Comparison of ENCODE assay signal across 24 cellular contexts in the genomic region with DNA sequence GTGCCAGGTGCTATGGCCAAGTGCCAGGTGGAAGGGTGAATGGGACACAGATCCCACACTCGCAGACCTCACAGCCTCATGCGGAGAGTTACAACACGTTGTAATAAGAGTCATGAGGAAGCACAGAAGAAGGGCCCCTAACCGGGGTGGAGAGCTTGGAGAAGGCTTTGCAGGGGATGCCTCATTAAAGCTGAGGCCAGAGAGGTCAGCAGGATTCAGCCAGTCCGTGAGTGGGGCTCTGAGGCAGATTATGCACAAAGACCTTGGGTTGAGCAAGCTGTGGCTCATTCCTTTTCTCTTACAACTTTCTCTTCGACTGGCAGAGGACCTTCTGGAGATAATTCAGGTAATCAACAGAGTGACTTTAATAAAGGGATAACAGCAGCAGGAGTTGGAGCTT.
DNase-seq lines count a peak whose midpoint lies in the region; ATAC-seq and TF ChIP-seq lines count a peak whose summit lies in the region.
"Had no signal": no experiment of that assay in that cellular context is flagged by ENCODE, and none has a peak within 500 bp of the region (broad histone marks: within the 10 kb centered on the region; RNA-seq: fewer than 3 reads in every experiment).

No MANE protein-coding gene starts in this region.

- H3K27ac Mint-ChIP-seq in CD4-positive, alpha-beta T cell, result peak overlapping the region; percentile 86
- peak overlapping the region; percentile 63 to 95 (median 91) for H3K27ac Mint-ChIP-seq in naive thymus-derived CD8-positive, alpha-beta T cell
- no peak overlapping the region for H3K27ac Mint-ChIP-seq in endodermal cell
- H3K27ac Mint-ChIP-seq: GM23338 had no signal

- CTCF ChIA-PET in CD4-positive, alpha-beta T cell (lab: Charles Lee), result no interaction called here

- H3K36me3 ChIP-seq in ovary (no peaks in the 10 kb centered on the region), endodermal cell (ENCODE audit: control insufficient read depth, insufficient read depth, low read length) (no peaks in the 10 kb centered on the region), upper lobe of left lung (no peaks in the 10 kb centered on the region)
- H3K36me3 ChIP-seq: BLaER1, HAP-1 had no signal

- no peaks in the 10 kb centered on the region for H3K9me3 ChIP-seq in CD4-positive, alpha-beta T cell (ENCODE audit: control insufficient read depth, low read length)
- H3K9me3 ChIP-seq in ovary, result no peaks in the 10 kb centered on the region
- peaks cover 8% of the 10 kb centered on the region for H3K9me3 ChIP-seq in endodermal cell (ENCODE audit: control insufficient read depth, low read length)
- H3K9me3 ChIP-seq in upper lobe of left lung, result no peaks in the 10 kb centered on the region
- H3K9me3 ChIP-seq: BLaER1, SK-N-SH had no signal

- H3K9ac ChIP-seq in endodermal cell (ENCODE audit: extremely low read depth, low read length, poor library complexity, severe bottlenecking), result no peak overlapping the region
- H3K9ac ChIP-seq: BLaER1, SK-N-SH had no signal

- H3K4me1 Mint-ChIP-seq in CD4-positive, alpha-beta T cell (ENCODE audit: low read depth), result peaks cover 87% of the 10 kb centered on the region
- peaks cover 51 to 93% (median 89%) of the 10 kb centered on the region in 4 donors for H3K4me1 Mint-ChIP-seq in naive thymus-derived CD8-positive, alpha-beta T cell
- no peaks in the 10 kb centered on the region for H3K4me1 Mint-ChIP-seq in endodermal cell
- H3K4me1 Mint-ChIP-seq: GM23338 had no signal

- no peaks in the 10 kb centered on the region for H3K27me3 Mint-ChIP-seq in CD4-positive, alpha-beta T cell
- H3K27me3 Mint-ChIP-seq in naive thymus-derived CD8-positive, alpha-beta T cell, result no peaks in the 10 kb centered on the region
- peaks cover 3% of the 10 kb centered on the region for H3K27me3 Mint-ChIP-seq in endodermal cell (ENCODE audit: insufficient read depth)
- H3K27me3 Mint-ChIP-seq: CD8-positive, alpha-beta memory T cell had no signal

- WGBS in ovary, 3 donors, result 49 to 51% (median 49%) methylated on average over 6 of the region's 6 CpGs
- 76 to 90% methylated on average over 2 to 6 of the region's 6 CpGs for WGBS in endodermal cell (ENCODE audit: insufficient coverage in 1 of 2, insufficient read length in 1 of 2), 2 experiments
- WGBS in upper lobe of left lung, 2 donors, result 68 to 79% methylated on average over 5 of the region's 6 CpGs

- no peak for TF ChIP-seq POLR2A in ovary (IDR thresholded peaks at IDR 0.05)
- TF ChIP-seq POLR2A in upper lobe of left lung (IDR thresholded peaks at IDR 0.05), result no peak

- no peak for TF ChIP-seq CTCF in CD4-positive, alpha-beta T cell (IDR thresholded peaks at IDR 0.05)
- no peak for TF ChIP-seq CTCF in choroid plexus epithelial cell (conservative IDR thresholded peaks at IDR 0.05; ENCODE audit: low read depth, low read length)
- TF ChIP-seq CTCF in ovary (IDR thresholded peaks at IDR 0.05), result no peak
- TF ChIP-seq CTCF in endodermal cell (conservative IDR thresholded peaks at IDR 0.05), result no peak
- TF ChIP-seq CTCF in upper lobe of left lung (IDR thresholded peaks at IDR 0.05), result no peak

- intact Hi-C loops in CD4-positive, alpha-beta T cell (cut with DNase I, micrococcal nuclease), result loop anchor here (5.0 kb wide), 3 partner anchors 39 to 66 kb away; a partner anchor contains a TSS
- intact Hi-C loops in ovary (cut with DNase I), result no loop called here

- DNase-seq in DMS 273 (lab: John Stamatoyannopoulos, UW; ENCODE audit: unreplicated experiment) (peak; percentile 17), DMS 273 treated with DMSO at 0.1 percent for 48 hours (lab: John Stamatoyannopoulos, UW) (no peak), choroid plexus epithelial cell (ENCODE audit: low read depth) (peak; percentile 31), ovary (no peak), endodermal cell (no peak), upper lobe of left lung (no peak)
- no peak for DNase-seq in CD4-positive, alpha-beta T cell
- DNase-seq in naive thymus-derived CD8-positive, alpha-beta T cell, result no peak
- DNase-seq: ACHN; Calu3; CD8-positive, alpha-beta memory T cell; Kasumi-1; NCI-H1694 treated with DMSO at 0.1 percent for 48 hours; NCI-H2081 treated with DMSO at 0.1 percent for 48 hours; NCI-H446 treated with DMSO at 0.1 percent for 48 hours; NCI-H748 treated with DMSO at 0.1 percent for 48 hours; SIG-M5; SK-N-SH had no signal

- no peaks in the 10 kb centered on the region for H3K9me3 Mint-ChIP-seq in CD4-positive, alpha-beta T cell
- peaks cover 0 to 2% (median 0%) of the 10 kb centered on the region in 9 donors for H3K9me3 Mint-ChIP-seq in naive thymus-derived CD8-positive, alpha-beta T cell
- H3K9me3 Mint-ChIP-seq in endodermal cell, result peaks cover 20% of the 10 kb centered on the region

- POLR2A ChIA-PET in CD4-positive, alpha-beta T cell (lab: Charles Lee), result interaction anchor here (0.8 to 2.0 kb wide), 3 partner anchors 26 to 125 kb away, joined by 3 to 6 read pairs (median 4); no protein-coding TSS in a partner anchor
- POLR2A ChIA-PET in naive thymus-derived CD8-positive, alpha-beta T cell (lab: Charles Lee), result interaction anchor here (1.3 to 3.6 kb wide), 3 partner anchors 9 to 58 kb away, joined by 3 to 30 read pairs (median 3); no protein-coding TSS in a partner anchor

- TF ChIP-seq EP300 in ovary (IDR thresholded peaks at IDR 0.05), result no peak
- no peak for TF ChIP-seq EP300 in upper lobe of left lung (IDR thresholded peaks at IDR 0.05)

- no peak overlapping the region for H3K27ac ChIP-seq in CD4-positive, alpha-beta T cell (ENCODE audit: low read depth, low read length)
- no peak overlapping the region for H3K27ac ChIP-seq in ovary
- H3K27ac ChIP-seq in endodermal cell (ENCODE audit: low read depth, low read length), result no peak overlapping the region
- no peak overlapping the region for H3K27ac ChIP-seq in upper lobe of left lung
- H3K27ac ChIP-seq: 22Rv1, BLaER1 had no signal

- H3K36me3 Mint-ChIP-seq in CD4-positive, alpha-beta T cell (ENCODE audit: low read depth), result no peaks in the 10 kb centered on the region
- H3K36me3 Mint-ChIP-seq in naive thymus-derived CD8-positive, alpha-beta T cell, result no peaks in the 10 kb centered on the region
- H3K36me3 Mint-ChIP-seq in endodermal cell (ENCODE audit: low read depth), result no peaks in the 10 kb centered on the region
- H3K36me3 Mint-ChIP-seq: CD8-positive, alpha-beta memory T cell had no signal

- ATAC-seq in CD4-positive, alpha-beta T cell (ENCODE audit: poor library complexity), result no peak
- no peak for ATAC-seq in naive thymus-derived CD8-positive, alpha-beta T cell
- no peak for ATAC-seq in upper lobe of left lung (ENCODE audit: low FRiP score in 2 of 2)
- ATAC-seq: GM12878, GM23338, Panc1 had no signal

- H3K4me3 ChIP-seq in choroid plexus epithelial cell (ENCODE audit: low read depth, low read length) (no peak overlapping the region), ovary (no peak overlapping the region), endodermal cell (ENCODE audit: low read length) (no peak overlapping the region), upper lobe of left lung (no peak overlapping the region)
- H3K4me3 ChIP-seq: BLaER1, GM12878, GM23338, HAP-1 had no signal

- H3K4me1 ChIP-seq in ovary (ENCODE audit: insufficient read depth) (no peaks in the 10 kb centered on the region), endodermal cell (ENCODE audit: control insufficient read depth, insufficient read depth, low read length) (no peaks in the 10 kb centered on the region), upper lobe of left lung (no peaks in the 10 kb centered on the region)
- H3K4me1 ChIP-seq: BLaER1, HAP-1 had no signal

- H3K4me3 Mint-ChIP-seq in CD4-positive, alpha-beta T cell, result peak overlapping the region; percentile 21
- peak overlapping the region in 7 of 10 donors; percentile 20 to 76 (median 44) for H3K4me3 Mint-ChIP-seq in naive thymus-derived CD8-positive, alpha-beta T cell
- no peak overlapping the region for H3K4me3 Mint-ChIP-seq in endodermal cell
- H3K4me3 Mint-ChIP-seq: CD8-positive, alpha-beta memory T cell; GM23338 had no signal

- H3K27me3 ChIP-seq in CD4-positive, alpha-beta T cell (ENCODE audit: control insufficient read depth, insufficient read depth, low read length), result no peaks in the 10 kb centered on the region
- no peaks in the 10 kb centered on the region for H3K27me3 ChIP-seq in ovary
- no peaks in the 10 kb centered on the region for H3K27me3 ChIP-seq in endodermal cell (ENCODE audit: control insufficient read depth, insufficient read depth, low read length, poor library complexity, severe bottlenecking)
- no peaks in the 10 kb centered on the region for H3K27me3 ChIP-seq in upper lobe of left lung
- H3K27me3 ChIP-seq: BLaER1 had no signal

Comparison
In these comparisons a context has a peak if more than half of its experiments do, and no peak if none do; other contexts are left out.
1. DNase-seq: peak in DMS 273 (single experiment) and choroid plexus epithelial cell (single experiment); none in DMS 273 treated with DMSO at 0.1 percent for 48 hours (single experiment), CD4-positive, alpha-beta T cell (0 of 10), naive thymus-derived CD8-positive, alpha-beta T cell (0 of 10), ovary (0 of 5), endodermal cell (single experiment) and upper lobe of left lung (0 of 2).
2. intact Hi-C loops: an anchor here in CD4-positive, alpha-beta T cell (5.0 kb wide); none called in ovary.